8 cellular contexts compared by ENCODE assay signal in genomic region chr2:43184339-43184895, GRCh38. TPM values are rescaled to one million over a fixed set of nuclear protein-coding genes. Genes with fewer than 3 reads are reported as not detected.
DNase-seq lines count a peak whose midpoint lies in the region; ATAC-seq and TF ChIP-seq lines count a peak whose summit lies in the region.

No MANE protein-coding gene starts in this region.

- no peaks in the 10 kb centered on the region for H3K27me3 Mint-ChIP-seq in CD4-positive, CD25-positive, alpha-beta regulatory T cell
- H3K27me3 Mint-ChIP-seq in naive thymus-derived CD4-positive, alpha-beta T cell, result no peaks in the 10 kb centered on the region

- H3K36me3 ChIP-seq in CD4-positive, CD25-positive, alpha-beta regulatory T cell (ENCODE audit: control insufficient read depth, insufficient read depth, low read length), result no peaks in the 10 kb centered on the region
- no peaks in the 10 kb centered on the region for H3K36me3 ChIP-seq in PC-9 (ENCODE audit: low read depth)
- no peaks in the 10 kb centered on the region for H3K36me3 ChIP-seq in naive thymus-derived CD4-positive, alpha-beta T cell (ENCODE audit: control insufficient read depth in 2 of 3, insufficient read depth in 3 of 3, low read length in 3 of 3)

- H3K27ac ChIP-seq in CD4-positive, CD25-positive, alpha-beta regulatory T cell (ENCODE audit: insufficient read depth, low read length, poor library complexity, severe bottlenecking), result peak overlapping the region; percentile 55
- H3K27ac ChIP-seq in PC-9, result peak overlapping the region; percentile 80
- no peak overlapping the region for H3K27ac ChIP-seq in naive thymus-derived CD4-positive, alpha-beta T cell (ENCODE audit: low read depth, low read length)

- peak; percentile 93 to 96 for ATAC-seq in CD4-positive, CD25-positive, alpha-beta regulatory T cell (ENCODE audit: low read depth in 2 of 2)
- peak; percentile 65 for ATAC-seq in naive thymus-derived CD4-positive, alpha-beta T cell
- ATAC-seq in GM21528 (IDR thresholded peaks at IDR 0.05; ENCODE audit: low FRiP score, unreplicated experiment) (no peak), HG03095 (IDR thresholded peaks at IDR 0.05; ENCODE audit: unreplicated experiment) (no peak), GM19463 (IDR thresholded peaks at IDR 0.05; ENCODE audit: unreplicated experiment) (no peak)

- no peak overlapping the region for H2AFZ ChIP-seq in PC-9

- peaks cover 7 to 58% (median 18%) of the 10 kb centered on the region in 4 donors for H3K4me1 Mint-ChIP-seq in CD4-positive, CD25-positive, alpha-beta regulatory T cell
- peaks cover 29 to 74% (median 65%) of the 10 kb centered on the region in 7 donors for H3K4me1 Mint-ChIP-seq in naive thymus-derived CD4-positive, alpha-beta T cell

- H4K20me1 ChIP-seq in PC-9 (ENCODE audit: insufficient read depth), result no peaks in the 10 kb centered on the region

- no peaks in the 10 kb centered on the region for H3K79me2 ChIP-seq in PC-9 (ENCODE audit: low read depth)

- POLR2A ChIA-PET in PC-9 (lab: Charles Lee; ENCODE audit: unreplicated experiment), result interaction anchor here (0.6 kb wide), 1 partner anchor 53 kb away, joined by 9 read pairs; no protein-coding TSS in a partner anchor
- POLR2A ChIA-PET in naive thymus-derived CD4-positive, alpha-beta T cell (lab: Charles Lee), result interaction anchor here (0.9 to 19.7 kb wide), 3 partner anchors 7 to 20 kb away, joined by 3 to 531 read pairs (median 14); no protein-coding TSS in a partner anchor

- H3K4me2 ChIP-seq in PC-9, result peak overlapping the region; percentile 41

- H3K9me3 ChIP-seq in CD4-positive, CD25-positive, alpha-beta regulatory T cell (ENCODE audit: control insufficient read depth in 2 of 2, low read length in 2 of 2), result no peaks in the 10 kb centered on the region
- no peaks in the 10 kb centered on the region for H3K9me3 ChIP-seq in PC-9 (ENCODE audit: insufficient read depth, low read depth)
- H3K9me3 ChIP-seq in naive thymus-derived CD4-positive, alpha-beta T cell (ENCODE audit: control insufficient read depth in 2 of 3, low read length in 3 of 3), result no peaks in the 10 kb centered on the region

- peaks cover 8% of the 10 kb centered on the region for H3K36me3 Mint-ChIP-seq in CD4-positive, CD25-positive, alpha-beta regulatory T cell
- H3K36me3 Mint-ChIP-seq in naive thymus-derived CD4-positive, alpha-beta T cell, result peaks cover 6 to 10% (median 8%) of the 10 kb centered on the region in 5 donors

- no peaks in the 10 kb centered on the region for H3K9me2 ChIP-seq in PC-9 (ENCODE audit: insufficient read depth)

- no peak overlapping the region for H3K4me3 ChIP-seq in CD4-positive, CD25-positive, alpha-beta regulatory T cell (ENCODE audit: low read depth, low read length)
- H3K4me3 ChIP-seq in PC-9, result no peak overlapping the region
- H3K4me3 ChIP-seq in naive thymus-derived CD4-positive, alpha-beta T cell (ENCODE audit: low read length), result no peak overlapping the region

- H3K27ac Mint-ChIP-seq in CD4-positive, CD25-positive, alpha-beta regulatory T cell, result peak overlapping the region; percentile 58 to 96 (median 89)
- H3K27ac Mint-ChIP-seq in naive thymus-derived CD4-positive, alpha-beta T cell, result peak overlapping the region; percentile 39 to 92 (median 87)

- peak in 1 of 3 donors; percentile 70 for DNase-seq in CD4-positive, CD25-positive, alpha-beta regulatory T cell
- DNase-seq in PC-9 (peak; percentile 71 to 98), amniotic stem cell (lab: John Stamatoyannopoulos, UW) (peak; percentile 58), NCI-H1417 (lab: John Stamatoyannopoulos, UW) (no peak)
- peak in 2 of 9 donors; percentile 36 to 54 for DNase-seq in naive thymus-derived CD4-positive, alpha-beta T cell

- peaks cover 73% of the 10 kb centered on the region for H3F3A ChIP-seq in PC-9 (ENCODE audit: insufficient read depth, low read depth)

- H3K4me1 ChIP-seq in CD4-positive, CD25-positive, alpha-beta regulatory T cell (ENCODE audit: control insufficient read depth, insufficient read depth, low read length, poor library complexity, severe bottlenecking), result peaks cover 14% of the 10 kb centered on the region
- H3K4me1 ChIP-seq in PC-9 (replicated peaks; ENCODE audit: insufficient read depth), result peaks cover 76% of the 10 kb centered on the region
- peaks cover 0 to 57% of the 10 kb centered on the region in 2 donors for H3K4me1 ChIP-seq in naive thymus-derived CD4-positive, alpha-beta T cell (ENCODE audit: control insufficient read depth in 2 of 2, insufficient read depth in 2 of 2, low read length in 2 of 2)

- no TSS peak for BruUV-seq in PC-9 (replicated peaks; lab: Mats Ljungman, UMichigan)

- peak overlapping the region in 2 of 4 donors; percentile 49 to 59 for H3K4me3 Mint-ChIP-seq in CD4-positive, CD25-positive, alpha-beta regulatory T cell
- H3K4me3 Mint-ChIP-seq in naive thymus-derived CD4-positive, alpha-beta T cell, result peak overlapping the region in 7 of 10 donors; percentile 4 to 62 (median 30)

- intact Hi-C loops in PC-9 (cut with micrococcal nuclease; ENCODE audit: unreplicated experiment), result loop anchor here (1.0 to 2.0 kb wide), 2 partner anchors 16 to 26 kb away; no protein-coding TSS in a partner anchor
- intact Hi-C loops in naive thymus-derived CD4-positive, alpha-beta T cell (cut with micrococcal nuclease), result loop anchor here (1.0 kb wide), 2 partner anchors 10 kb away; no protein-coding TSS in a partner anchor

- H3K9me3 Mint-ChIP-seq in CD4-positive, CD25-positive, alpha-beta regulatory T cell, result no peaks in the 10 kb centered on the region
- peaks cover 0 to 2% (median 0%) of the 10 kb centered on the region in 11 donors for H3K9me3 Mint-ChIP-seq in naive thymus-derived CD4-positive, alpha-beta T cell

- CTCF ChIA-PET in PC-9 (lab: Charles Lee), result interaction anchor here (0.6 kb wide), 1 partner anchor 26 kb away, joined by 3 read pairs; no protein-coding TSS in a partner anchor
- CTCF ChIA-PET in naive thymus-derived CD4-positive, alpha-beta T cell (lab: Charles Lee), result interaction anchor here (0.6 kb wide), 1 partner anchor 45 kb away, joined by 3 read pairs; no protein-coding TSS in a partner anchor

- no peak for TF ChIP-seq CTCF in PC-9 (conservative IDR thresholded peaks at IDR 0.05)

- H3K27me3 ChIP-seq in CD4-positive, CD25-positive, alpha-beta regulatory T cell (ENCODE audit: control insufficient read depth, insufficient read depth, low read length), result no peaks in the 10 kb centered on the region
- no peaks in the 10 kb centered on the region for H3K27me3 ChIP-seq in PC-9 (ENCODE audit: insufficient read depth, low read depth)
- H3K27me3 ChIP-seq in naive thymus-derived CD4-positive, alpha-beta T cell (ENCODE audit: control insufficient read depth in 2 of 2, insufficient read depth in 2 of 2, low read length in 2 of 2), result no peaks in the 10 kb centered on the region

RNA-seq across cellular contexts. Expression of gene ZFP36L2, which starts 42.0 kb away (rescaled TPM):
- 874 TPM for total RNA-seq in CD4-positive, CD25-positive, alpha-beta regulatory T cell
- polyA plus RNA-seq in CD4-positive, CD25-positive, alpha-beta regulatory T cell, result 100 to 1,000 TPM; 119 to 155 (median 128) TPM
- total RNA-seq in PC-9 (2021), result 31.3 and 34.3 TPM in 2 replicates
- total RNA-seq in naive thymus-derived CD4-positive, alpha-beta T cell, result 100 to 1,000 TPM; 231 to 747 (median 389) TPM
- polyA plus RNA-seq in naive thymus-derived CD4-positive, alpha-beta T cell, result 100 to 1,000 TPM; 252 to 411 TPM

Comparison
In these comparisons a context has a peak if more than half of its experiments do, and no peak if none do; other contexts are left out.
1. ATAC-seq: peak in CD4-positive, CD25-positive, alpha-beta regulatory T cell (2 of 2) and naive thymus-derived CD4-positive, alpha-beta T cell (single experiment); none in GM21528 (single experiment), HG03095 (single experiment) and GM19463 (single experiment).
2. DNase-seq: peak in PC-9 (2 of 2) and amniotic stem cell (single experiment); none in NCI-H1417 (0 of 3).